Comparison of ENCODE assay signal across 7 cellular contexts in genomic region chrX:2928127-2928582, GRCh38. TPM values are rescaled to one million over a fixed set of nuclear protein-coding genes. Genes with fewer than 3 reads are reported as not detected.
A peak's percentile ranks its signal among the peaks of the same experiment; 100 is the strongest.
DNase-seq lines count a peak whose midpoint lies in the region; ATAC-seq and TF ChIP-seq lines count a peak whose summit lies in the region.

No MANE protein-coding gene starts in this region.

- H3K4me1 ChIP-seq in breast epithelium (no peaks in the 10 kb centered on the region), PC-9 (replicated peaks; ENCODE audit: insufficient read depth) (no peaks in the 10 kb centered on the region)

- no peaks in the 10 kb centered on the region for H3K27me3 ChIP-seq in breast epithelium
- no peaks in the 10 kb centered on the region for H3K27me3 ChIP-seq in kidney epithelial cell (ENCODE audit: control insufficient read depth, insufficient read depth, low read length)
- H3K27me3 ChIP-seq in PC-9 (ENCODE audit: insufficient read depth, low read depth), result no peaks in the 10 kb centered on the region

- no peak for TF ChIP-seq POLR2A in breast epithelium (IDR thresholded peaks at IDR 0.05)

- BruUV-seq in PC-9 (replicated peaks; lab: Mats Ljungman, UMichigan), result no TSS peak

- H2AFZ ChIP-seq in PC-9, result no peak overlapping the region

- peak overlapping the region; percentile 97 to 98 for H3K27ac ChIP-seq in breast epithelium
- H3K27ac ChIP-seq in PC-9, result no peak overlapping the region

- TF ChIP-seq CTCF in breast epithelium (IDR thresholded peaks at IDR 0.05) (no peak), kidney epithelial cell (IDR thresholded peaks at IDR 0.05; ENCODE audit: insufficient read depth, low read length, poor library complexity, severe bottlenecking) (no peak), PC-9 (conservative IDR thresholded peaks at IDR 0.05) (no peak)

- no peak for ATAC-seq in HG02973 (IDR thresholded peaks at IDR 0.05; ENCODE audit: unreplicated experiment)

- no peak overlapping the region for H3K4me2 ChIP-seq in PC-9

- DNase-seq in HuH-7 (ENCODE audit: low spot score) (peak; percentile 41), breast epithelium (ENCODE audit: low spot score in 2 of 2) (peak; percentile 39 to 52), kidney epithelial cell (ENCODE audit: low read depth) (peak; percentile 18), PC-9 (no peak), GM19238 (ENCODE audit: insufficient read length, low spot score) (no peak)
- peak; percentile 23 for DNase-seq in stimulated activated CD8-positive, alpha-beta memory T cell treated with anti-CD3 and anti-CD28 coated beads, Interleukin-4, amount 100 ng/mL, for 48 hours

- H3K36me3 ChIP-seq in breast epithelium, result no peaks in the 10 kb centered on the region
- H3K36me3 ChIP-seq in kidney epithelial cell (ENCODE audit: control insufficient read depth, insufficient read depth, low read length), result no peaks in the 10 kb centered on the region
- no peaks in the 10 kb centered on the region for H3K36me3 ChIP-seq in PC-9 (ENCODE audit: low read depth)

- intact Hi-C loops in breast epithelium (cut with DNase I; ENCODE audit: low total_unique reads), result loop anchor here (2.0 kb wide), 1 partner anchor 33 kb away; no protein-coding TSS in a partner anchor
- intact Hi-C loops in PC-9 (cut with micrococcal nuclease; ENCODE audit: unreplicated experiment), result loop anchor here (2.0 kb wide), 1 partner anchor 29 kb away; no protein-coding TSS in a partner anchor

- no peaks in the 10 kb centered on the region for H3F3A ChIP-seq in PC-9 (ENCODE audit: insufficient read depth, low read depth)

- no peaks in the 10 kb centered on the region for H3K9me2 ChIP-seq in PC-9 (ENCODE audit: insufficient read depth)

- CTCF ChIA-PET in PC-9 (lab: Charles Lee), result no interaction called here

- POLR2A ChIA-PET in PC-9 (lab: Charles Lee; ENCODE audit: unreplicated experiment), result no interaction called here

- peaks cover 0 to 12% of the 10 kb centered on the region in 2 donors for H3K9me3 ChIP-seq in breast epithelium
- no peaks in the 10 kb centered on the region for H3K9me3 ChIP-seq in PC-9 (ENCODE audit: insufficient read depth, low read depth)

- H4K20me1 ChIP-seq in PC-9 (ENCODE audit: insufficient read depth), result no peaks in the 10 kb centered on the region

- H3K79me2 ChIP-seq in PC-9 (ENCODE audit: low read depth), result no peaks in the 10 kb centered on the region

- peak overlapping the region; percentile 59 to 77 (median 77) for H3K4me3 ChIP-seq in breast epithelium
- peak overlapping the region; percentile 78 for H3K4me3 ChIP-seq in kidney epithelial cell (ENCODE audit: low read depth, low read length)
- H3K4me3 ChIP-seq in PC-9, result no peak overlapping the region

RNA-seq across cellular contexts. Expression of gene ARSD, which starts 1.0 kb away (rescaled TPM):
- 10 to 100 TPM; 28.0 to 83.3 (median 47.2) TPM for total RNA-seq in breast epithelium
- total RNA-seq in kidney epithelial cell, result 25.8 and 30.9 TPM in 2 replicates
- total RNA-seq in PC-9 (2021), result 15.5 and 17.4 TPM in 2 replicates

Comparison
In these comparisons a context has a peak if more than half of its experiments do, and no peak if none do; other contexts are left out.
1. DNase-seq: peak in HuH-7 (single experiment), breast epithelium (2 of 2), kidney epithelial cell (single experiment) and stimulated activated CD8-positive, alpha-beta memory T cell treated with anti-CD3 and anti-CD28 coated beads, Interleukin-4, amount 100 ng/mL, for 48 hours (single experiment); none in PC-9 (0 of 2) and GM19238 (single experiment).